27 cellular contexts compared by ENCODE assay signal in the genomic region with DNA sequence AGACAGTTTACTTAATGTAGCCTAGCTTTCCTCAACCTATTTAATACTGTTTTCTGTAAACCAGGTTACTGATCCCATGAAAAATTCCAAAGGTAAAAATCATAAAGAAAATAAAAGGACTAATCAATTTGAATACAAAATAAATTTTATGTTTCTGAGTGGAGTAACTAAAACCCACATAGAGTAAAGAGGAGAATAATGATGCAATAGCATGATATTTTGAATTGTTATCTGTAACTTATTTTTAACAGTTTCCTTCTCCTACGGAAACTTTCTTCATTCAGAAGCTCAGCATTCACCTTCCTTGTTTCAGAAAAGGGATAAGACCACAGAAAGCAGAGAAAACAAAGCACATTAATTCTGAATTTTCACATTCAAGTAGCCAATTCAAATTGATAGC.
"Had no signal": no experiment of that assay in that cellular context is flagged by ENCODE, and none has a peak within 500 bp of the region (broad histone marks: within the 10 kb centered on the region; RNA-seq: fewer than 3 reads in every experiment).

No MANE protein-coding gene starts in this region.

- H3K27ac ChIP-seq: left lung, lower lobe of right lung, pancreas, prostate gland, skin epidermis, tibial nerve, uterus had no signal

- H3K27me3 ChIP-seq: left lung, pancreas, tibial nerve, uterus had no signal

- H3K4me3 ChIP-seq: left lung, lower lobe of right lung, pancreas, prostate gland, skin epidermis, tibial nerve, uterus had no signal

- FAIRE-seq: islet of Langerhans, kidney, pancreas had no signal

- DNase-seq: hypothalamus; immature natural killer cell; kidney; left colon; left lung; lower lobe of right lung; mammary epithelial cell; mesenchymal stem cell; naive thymus-derived CD8-positive, alpha-beta T cell; pancreas; posterior cingulate gyrus; retina; right cardiac atrium; stimulated activated CD4-positive, alpha-beta T cell treated with anti-CD3 and anti-CD28 coated beads, Interleukin-1b, Interleukin-23, amount 100 ng/mL, for 48 hours; stimulated activated CD4-positive, alpha-beta T cell treated with anti-CD3 and anti-CD28 coated beads, Interleukin-2, amount 100 ng/mL, for 48 hours; stimulated activated CD4-positive, alpha-beta T cell treated with anti-CD3 and anti-CD28 coated beads, Interleukin-4, amount 100 ng/mL, for 4 hours; stimulated activated CD8-positive, alpha-beta memory T cell treated with anti-CD3 and anti-CD28 coated beads, Interleukin-4, amount 100 ng/mL, for 48 hours; stimulated activated naive CD4-positive, alpha-beta T cell treated with Interleukin-2 at 50 U/mL for 16 hours; stimulated activated naive CD8-positive, alpha-beta T cell treated with anti-CD3 and anti-CD28 coated beads, Interleukin-15, amount 100 ng/mL, for 72 hours; substantia nigra; uterus had no signal

- ATAC-seq: left colon; left lung; lower lobe of right lung; naive thymus-derived CD8-positive, alpha-beta T cell; pancreas; right cardiac atrium; sciatic nerve; stimulated activated memory B cell treated with anti-CD40 and anti-IgM and Interleukin-4, amounts not matched to agents 10 μg/mL and 1 μg/mL and 100 μg/mL, for 72 hours; stimulated activated naive CD8-positive, alpha-beta T cell treated with anti-CD3 and anti-CD28 coated beads, Interleukin-15, amount 100 ng/mL, for 72 hours had no signal

- H3K36me3 ChIP-seq: left lung, lower lobe of right lung, pancreas, prostate gland, tibial nerve, uterus had no signal

- H3K4me1 ChIP-seq: left lung, lower lobe of right lung, pancreas, prostate gland, tibial nerve, uterus had no signal

- H3K9me3 ChIP-seq: left lung, lower lobe of right lung, pancreas, prostate gland, tibial nerve, uterus had no signal
